Comparison of ENCODE assay signal across 1 cellular context in the genomic region with DNA sequence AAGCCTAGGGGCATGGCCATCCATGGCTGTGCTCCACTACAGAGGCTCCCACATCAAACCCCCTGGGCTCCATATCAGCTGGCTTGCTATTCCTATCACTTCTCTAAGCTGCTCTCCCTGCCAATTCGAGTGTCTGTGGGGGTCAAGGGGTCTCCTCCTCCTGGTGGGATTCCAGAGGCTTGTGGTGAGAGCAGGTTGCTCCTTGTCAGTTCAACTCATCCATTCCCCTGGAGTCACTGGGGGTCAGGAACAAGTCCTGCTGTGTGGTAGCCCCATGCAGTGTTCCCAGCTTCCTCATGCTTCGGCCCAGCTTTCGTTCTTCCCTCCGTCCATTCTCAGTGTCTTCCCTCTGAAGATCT.
TF ChIP-seq lines count a peak whose summit lies in the region.

No MANE protein-coding gene starts in this region.

TF ChIP-seq in H1, 55 proteins besides CTCF, POLR2A, EP300 and RAD21:
- TF ChIP-seq KDM4A (IDR thresholded peaks at IDR 0.05; ENCODE audit: low read depth, low read length, severe bottlenecking): no peak
- TF ChIP-seq, protein P1, sequence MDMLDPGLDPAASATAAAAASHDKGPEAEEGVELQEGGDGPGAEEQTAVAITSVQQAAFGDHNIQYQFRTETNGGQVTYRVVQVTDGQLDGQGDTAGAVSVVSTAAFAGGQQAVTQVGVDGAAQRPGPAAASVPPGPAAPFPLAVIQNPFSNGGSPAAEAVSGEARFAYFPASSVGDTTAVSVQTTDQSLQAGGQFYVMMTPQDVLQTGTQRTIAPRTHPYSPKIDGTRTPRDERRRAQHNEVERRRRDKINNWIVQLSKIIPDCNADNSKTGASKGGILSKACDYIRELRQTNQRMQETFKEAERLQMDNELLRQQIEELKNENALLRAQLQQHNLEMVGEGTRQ (IDR thresholded peaks at IDR 0.05; ENCODE audit: low read length): no peak
- TF ChIP-seq, protein P2, sequence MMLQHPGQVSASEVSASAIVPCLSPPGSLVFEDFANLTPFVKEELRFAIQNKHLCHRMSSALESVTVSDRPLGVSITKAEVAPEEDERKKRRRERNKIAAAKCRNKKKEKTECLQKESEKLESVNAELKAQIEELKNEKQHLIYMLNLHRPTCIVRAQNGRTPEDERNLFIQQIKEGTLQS (IDR thresholded peaks at IDR 0.05; ENCODE audit: insufficient read depth, low read depth, low read length): no peak
- TF ChIP-seq HDAC2 (IDR thresholded peaks at IDR 0.05; ENCODE audit: borderline replicate concordance in 1 of 2, low read depth in 2 of 2, low read length in 2 of 2): no peak
- no peak for TF ChIP-seq RXRA (IDR thresholded peaks at IDR 0.05; ENCODE audit: insufficient read depth, low read depth, low read length)
- TF ChIP-seq RFX5 (IDR thresholded peaks at IDR 0.05; ENCODE audit: borderline replicate concordance, low read depth, low read length): no peak
- no peak for TF ChIP-seq CHD2 (IDR thresholded peaks at IDR 0.05; ENCODE audit: low read length)
- no peak for TF ChIP-seq SUZ12 (IDR thresholded peaks at IDR 0.05; ENCODE audit: low read length)
- TF ChIP-seq BRCA1 (IDR thresholded peaks at IDR 0.05; ENCODE audit: low read depth, low read length): no peak
- TF ChIP-seq BACH1 (IDR thresholded peaks at IDR 0.05; ENCODE audit: low read length): no peak
- TF ChIP-seq FOSL1 (IDR thresholded peaks at IDR 0.05; ENCODE audit: insufficient read depth, low read depth, low read length): no peak
- TF ChIP-seq EGR1 (IDR thresholded peaks at IDR 0.05; ENCODE audit: borderline replicate concordance, low read depth, low read length): no peak
- TF ChIP-seq SAP30 (IDR thresholded peaks at IDR 0.05; ENCODE audit: insufficient read depth, insufficient replicate concordance, low read length): no peak
- TF ChIP-seq BCL11A (IDR thresholded peaks at IDR 0.05; ENCODE audit: low read depth in 2 of 2, low read length in 2 of 2): no peak
- TF ChIP-seq ZNF274 (IDR thresholded peaks at IDR 0.05; ENCODE audit: borderline replicate concordance, extremely low read depth, low read length): no peak
- no peak for TF ChIP-seq KDM1A (IDR thresholded peaks at IDR 0.05; ENCODE audit: borderline replicate concordance, low read length)
- TF ChIP-seq TAF7 (optimal IDR thresholded peaks at IDR 0.05; ENCODE audit: borderline replicate concordance, low read depth, low read length): no peak
- TF ChIP-seq, protein P3, sequence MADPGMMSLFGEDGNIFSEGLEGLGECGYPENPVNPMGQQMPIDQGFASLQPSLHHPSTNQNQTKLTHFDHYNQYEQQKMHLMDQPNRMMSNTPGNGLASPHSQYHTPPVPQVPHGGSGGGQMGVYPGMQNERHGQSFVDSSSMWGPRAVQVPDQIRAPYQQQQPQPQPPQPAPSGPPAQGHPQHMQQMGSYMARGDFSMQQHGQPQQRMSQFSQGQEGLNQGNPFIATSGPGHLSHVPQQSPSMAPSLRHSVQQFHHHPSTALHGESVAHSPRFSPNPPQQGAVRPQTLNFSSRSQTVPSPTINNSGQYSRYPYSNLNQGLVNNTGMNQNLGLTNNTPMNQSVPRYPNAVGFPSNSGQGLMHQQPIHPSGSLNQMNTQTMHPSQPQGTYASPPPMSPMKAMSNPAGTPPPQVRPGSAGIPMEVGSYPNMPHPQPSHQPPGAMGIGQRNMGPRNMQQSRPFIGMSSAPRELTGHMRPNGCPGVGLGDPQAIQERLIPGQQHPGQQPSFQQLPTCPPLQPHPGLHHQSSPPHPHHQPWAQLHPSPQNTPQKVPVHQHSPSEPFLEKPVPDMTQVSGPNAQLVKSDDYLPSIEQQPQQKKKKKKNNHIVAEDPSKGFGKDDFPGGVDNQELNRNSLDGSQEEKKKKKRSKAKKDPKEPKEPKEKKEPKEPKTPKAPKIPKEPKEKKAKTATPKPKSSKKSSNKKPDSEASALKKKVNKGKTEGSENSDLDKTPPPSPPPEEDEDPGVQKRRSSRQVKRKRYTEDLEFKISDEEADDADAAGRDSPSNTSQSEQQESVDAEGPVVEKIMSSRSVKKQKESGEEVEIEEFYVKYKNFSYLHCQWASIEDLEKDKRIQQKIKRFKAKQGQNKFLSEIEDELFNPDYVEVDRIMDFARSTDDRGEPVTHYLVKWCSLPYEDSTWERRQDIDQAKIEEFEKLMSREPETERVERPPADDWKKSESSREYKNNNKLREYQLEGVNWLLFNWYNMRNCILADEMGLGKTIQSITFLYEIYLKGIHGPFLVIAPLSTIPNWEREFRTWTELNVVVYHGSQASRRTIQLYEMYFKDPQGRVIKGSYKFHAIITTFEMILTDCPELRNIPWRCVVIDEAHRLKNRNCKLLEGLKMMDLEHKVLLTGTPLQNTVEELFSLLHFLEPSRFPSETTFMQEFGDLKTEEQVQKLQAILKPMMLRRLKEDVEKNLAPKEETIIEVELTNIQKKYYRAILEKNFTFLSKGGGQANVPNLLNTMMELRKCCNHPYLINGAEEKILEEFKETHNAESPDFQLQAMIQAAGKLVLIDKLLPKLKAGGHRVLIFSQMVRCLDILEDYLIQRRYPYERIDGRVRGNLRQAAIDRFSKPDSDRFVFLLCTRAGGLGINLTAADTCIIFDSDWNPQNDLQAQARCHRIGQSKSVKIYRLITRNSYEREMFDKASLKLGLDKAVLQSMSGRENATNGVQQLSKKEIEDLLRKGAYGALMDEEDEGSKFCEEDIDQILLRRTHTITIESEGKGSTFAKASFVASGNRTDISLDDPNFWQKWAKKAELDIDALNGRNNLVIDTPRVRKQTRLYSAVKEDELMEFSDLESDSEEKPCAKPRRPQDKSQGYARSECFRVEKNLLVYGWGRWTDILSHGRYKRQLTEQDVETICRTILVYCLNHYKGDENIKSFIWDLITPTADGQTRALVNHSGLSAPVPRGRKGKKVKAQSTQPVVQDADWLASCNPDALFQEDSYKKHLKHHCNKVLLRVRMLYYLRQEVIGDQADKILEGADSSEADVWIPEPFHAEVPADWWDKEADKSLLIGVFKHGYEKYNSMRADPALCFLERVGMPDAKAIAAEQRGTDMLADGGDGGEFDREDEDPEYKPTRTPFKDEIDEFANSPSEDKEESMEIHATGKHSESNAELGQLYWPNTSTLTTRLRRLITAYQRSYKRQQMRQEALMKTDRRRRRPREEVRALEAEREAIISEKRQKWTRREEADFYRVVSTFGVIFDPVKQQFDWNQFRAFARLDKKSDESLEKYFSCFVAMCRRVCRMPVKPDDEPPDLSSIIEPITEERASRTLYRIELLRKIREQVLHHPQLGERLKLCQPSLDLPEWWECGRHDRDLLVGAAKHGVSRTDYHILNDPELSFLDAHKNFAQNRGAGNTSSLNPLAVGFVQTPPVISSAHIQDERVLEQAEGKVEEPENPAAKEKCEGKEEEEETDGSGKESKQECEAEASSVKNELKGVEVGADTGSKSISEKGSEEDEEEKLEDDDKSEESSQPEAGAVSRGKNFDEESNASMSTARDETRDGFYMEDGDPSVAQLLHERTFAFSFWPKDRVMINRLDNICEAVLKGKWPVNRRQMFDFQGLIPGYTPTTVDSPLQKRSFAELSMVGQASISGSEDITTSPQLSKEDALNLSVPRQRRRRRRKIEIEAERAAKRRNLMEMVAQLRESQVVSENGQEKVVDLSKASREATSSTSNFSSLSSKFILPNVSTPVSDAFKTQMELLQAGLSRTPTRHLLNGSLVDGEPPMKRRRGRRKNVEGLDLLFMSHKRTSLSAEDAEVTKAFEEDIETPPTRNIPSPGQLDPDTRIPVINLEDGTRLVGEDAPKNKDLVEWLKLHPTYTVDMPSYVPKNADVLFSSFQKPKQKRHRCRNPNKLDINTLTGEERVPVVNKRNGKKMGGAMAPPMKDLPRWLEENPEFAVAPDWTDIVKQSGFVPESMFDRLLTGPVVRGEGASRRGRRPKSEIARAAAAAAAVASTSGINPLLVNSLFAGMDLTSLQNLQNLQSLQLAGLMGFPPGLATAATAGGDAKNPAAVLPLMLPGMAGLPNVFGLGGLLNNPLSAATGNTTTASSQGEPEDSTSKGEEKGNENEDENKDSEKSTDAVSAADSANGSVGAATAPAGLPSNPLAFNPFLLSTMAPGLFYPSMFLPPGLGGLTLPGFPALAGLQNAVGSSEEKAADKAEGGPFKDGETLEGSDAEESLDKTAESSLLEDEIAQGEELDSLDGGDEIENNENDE (IDR thresholded peaks at IDR 0.05; ENCODE audit: insufficient replicate concordance, low read length): no peak
- no peak for TF ChIP-seq CHD1 (IDR thresholded peaks at IDR 0.05; ENCODE audit: low read depth, low read length)
- no peak for TF ChIP-seq CBX5 (IDR thresholded peaks at IDR 0.05; ENCODE audit: low read depth, low read length)
